Comparison of ENCODE assay signal across 9 cellular contexts in the genomic region with DNA sequence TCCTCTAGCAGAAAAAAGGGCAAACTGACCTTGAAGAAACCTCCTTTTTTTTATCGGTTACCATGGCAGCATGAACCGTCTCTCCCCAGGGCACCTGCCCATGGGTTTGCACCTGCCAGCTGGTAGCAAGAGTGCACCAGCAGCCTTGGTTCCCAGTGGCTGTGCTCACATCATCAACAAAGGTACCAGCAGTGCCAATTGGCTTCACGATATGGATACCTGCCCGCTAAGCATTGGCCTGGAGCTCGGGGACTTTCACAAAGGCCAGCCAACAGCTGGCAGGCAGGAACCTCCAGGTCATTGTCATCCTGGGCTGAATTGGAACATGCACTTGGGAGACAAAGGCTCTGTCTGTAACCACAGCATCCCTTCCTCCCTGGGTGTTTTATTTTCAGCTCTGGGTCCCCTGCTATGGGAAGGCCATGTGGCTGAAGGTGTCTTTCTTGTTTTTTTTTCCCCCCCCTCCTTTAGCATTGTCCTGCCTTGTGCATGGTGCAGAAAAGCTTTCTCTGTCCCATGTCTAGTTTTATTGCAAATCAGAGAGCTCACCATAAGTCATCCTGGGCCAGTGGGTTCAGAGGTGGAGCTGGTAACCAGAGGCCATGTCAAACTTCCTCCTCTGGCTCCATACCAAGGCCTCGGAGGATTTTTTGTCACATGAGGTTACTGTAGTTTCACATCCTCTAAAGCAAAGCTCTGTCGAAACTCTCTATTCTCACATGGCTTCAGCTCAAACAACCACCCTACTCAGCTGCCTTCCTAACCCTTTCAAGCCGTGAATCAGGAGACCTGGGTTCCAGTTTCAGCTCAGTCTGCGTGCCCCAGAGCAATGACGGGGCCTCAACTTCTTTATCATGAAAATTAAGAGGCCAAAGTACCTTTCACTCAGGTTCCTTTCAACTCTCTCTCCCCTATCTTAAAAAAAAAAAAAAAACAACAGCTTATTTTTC.
DNase-seq lines count a peak whose midpoint lies in the region; ATAC-seq and TF ChIP-seq lines count a peak whose summit lies in the region.
"Had no signal": no experiment of that assay in that cellular context is flagged by ENCODE, and none has a peak within 500 bp of the region (broad histone marks: within the 10 kb centered on the region; RNA-seq: fewer than 3 reads in every experiment).

No MANE protein-coding gene starts in this region.

- H3K4me1 ChIP-seq in right cardiac atrium (ENCODE audit: control insufficient read depth, insufficient read depth, low read length): no peaks in the 10 kb centered on the region
- peaks cover 0 to 5% (median 2%) of the 10 kb centered on the region in 4 donors for H3K4me1 ChIP-seq in esophagus muscularis mucosa

- TF ChIP-seq POLR2A in esophagus muscularis mucosa (IDR thresholded peaks at IDR 0.05; ENCODE audit: low read depth): no peak

- peak overlapping the region; percentile 49 for H3K27ac ChIP-seq in right cardiac atrium (ENCODE audit: low read length)
- peak overlapping the region in 1 of 4 donors; percentile 17 for H3K27ac ChIP-seq in esophagus muscularis mucosa (replicated peaks in 1 of 4)
- H3K27ac ChIP-seq: 22Rv1 had no signal

- TF ChIP-seq CTCF in esophagus muscularis mucosa (IDR thresholded peaks at IDR 0.05): no peak

- no peaks in the 10 kb centered on the region for H3K36me3 ChIP-seq in esophagus muscularis mucosa

- H3K9me3 ChIP-seq in right cardiac atrium (ENCODE audit: control insufficient read depth, low read length): no peaks in the 10 kb centered on the region
- no peaks in the 10 kb centered on the region for H3K9me3 ChIP-seq in esophagus muscularis mucosa

- DNase-seq in NCI-H1417 (lab: John Stamatoyannopoulos, UW) (peak; percentile 13 to 60 (median 22)), NCI-H1417 treated with DMSO at 0.1 percent for 48 hours (lab: John Stamatoyannopoulos, UW) (no peak), NCI-H2107 (lab: John Stamatoyannopoulos, UW) (peak; percentile 11), right cardiac atrium (peak; percentile 52 to 64 (median 56)), esophagus muscularis mucosa (ENCODE audit: extremely low spot score) (no peak)
- peak; percentile 52 to 56 for DNase-seq in activated T-cell treated with anti-CD3 and anti-CD28 coated beads, Interleukin-2, amount 50 U/mL, for 48 hours
- DNase-seq in stimulated activated CD4-positive, alpha-beta T cell treated with anti-CD3 and anti-CD28 coated beads, Interleukin-1b, Interleukin-23, amount 100 ng/mL, for 4 hours (ENCODE audit: low read depth in 2 of 2): peak; percentile 8 to 16

- H3K27me3 ChIP-seq in right cardiac atrium (ENCODE audit: control insufficient read depth, insufficient read depth): no peaks in the 10 kb centered on the region
- H3K27me3 ChIP-seq in esophagus muscularis mucosa: no peaks in the 10 kb centered on the region

- ATAC-seq in HG02884 (IDR thresholded peaks at IDR 0.05; ENCODE audit: unreplicated experiment) (peak; percentile 99), right cardiac atrium (peak; percentile 69 to 90)

- WGBS in right cardiac atrium: 73% methylated on average over 10 of the region's 10 CpGs
- 75% methylated on average over 9 of the region's 10 CpGs for WGBS in esophagus muscularis mucosa

- H3K4me3 ChIP-seq in right cardiac atrium (ENCODE audit: low read length) (no peak overlapping the region), esophagus muscularis mucosa (no peak overlapping the region)

- intact Hi-C loops in right cardiac atrium (cut with DNase I): no loop called here
- intact Hi-C loops in esophagus muscularis mucosa (cut with DNase I): no loop called here

- TF ChIP-seq EP300 in esophagus muscularis mucosa (IDR thresholded peaks at IDR 0.05): no peak

Comparison
In these comparisons a context has a peak if more than half of its experiments do, and no peak if none do; other contexts are left out.
1. DNase-seq: peak in NCI-H1417 (3 of 3), NCI-H2107 (single experiment), activated T-cell treated with anti-CD3 and anti-CD28 coated beads, Interleukin-2, amount 50 U/mL, for 48 hours (2 of 2), right cardiac atrium (3 of 3) and stimulated activated CD4-positive, alpha-beta T cell treated with anti-CD3 and anti-CD28 coated beads, Interleukin-1b, Interleukin-23, amount 100 ng/mL, for 4 hours (2 of 2); none in NCI-H1417 treated with DMSO at 0.1 percent for 48 hours (single experiment) and esophagus muscularis mucosa (single experiment).